ENCODE assay signal across 22 cellular contexts in genomic region chr15:68501616-68502015, GRCh38.
DNase-seq lines count a peak whose midpoint lies in the region; ATAC-seq, FAIRE-seq and TF ChIP-seq lines count a peak whose summit lies in the region.
"Had no signal": no experiment of that assay in that cellular context is flagged by ENCODE, and none has a peak within 500 bp of the region (broad histone marks: within the 10 kb centered on the region; RNA-seq: fewer than 3 reads in every experiment).

No MANE protein-coding gene starts in this region.

- WGBS in A549 (ENCODE audit: missing lambda C conversion rate) = 75% methylated on average over 2 of the region's 2 CpGs

- no peak for TF ChIP-seq CTCF in A549 (IDR thresholded peaks at IDR 0.05)
- no peak for TF ChIP-seq CTCF in chondrocyte (IDR thresholded peaks at IDR 0.05)
- TF ChIP-seq CTCF in neural crest cell (conservative IDR thresholded peaks at IDR 0.05) = no peak
- TF ChIP-seq CTCF in uterus (IDR thresholded peaks at IDR 0.05) = no peak

- H3K9me3 Mint-ChIP-seq in chondrocyte (ENCODE audit: low read depth) = no peaks in the 10 kb centered on the region
- no peaks in the 10 kb centered on the region for H3K9me3 Mint-ChIP-seq in neural crest cell
- no peaks in the 10 kb centered on the region for H3K9me3 Mint-ChIP-seq in activated naive CD8-positive, alpha-beta T cell treated with anti-CD3 and anti-CD28 coated beads for 36 hours
- H3K9me3 Mint-ChIP-seq: CD8-positive, alpha-beta T cell had no signal

- no peaks in the 10 kb centered on the region for H3K27me3 Mint-ChIP-seq in chondrocyte (ENCODE audit: low read depth)
- no peaks in the 10 kb centered on the region for H3K27me3 Mint-ChIP-seq in neural crest cell (ENCODE audit: low read depth)
- H3K27me3 Mint-ChIP-seq in activated naive CD8-positive, alpha-beta T cell treated with anti-CD3 and anti-CD28 coated beads for 36 hours = no peaks in the 10 kb centered on the region

- H3K4me2 ChIP-seq in A549 = no peak overlapping the region
- H3K4me2 ChIP-seq: BLaER1 treated with 17β-estradiol and CSF1 and Interleukin-3, amounts not matched to agents 10 nM and 100 nM had no signal

- no peaks in the 10 kb centered on the region for H3K9me3 ChIP-seq in A549
- no peaks in the 10 kb centered on the region for H3K9me3 ChIP-seq in uterus
- H3K9me3 ChIP-seq: BLaER1 treated with 17β-estradiol and CSF1 and Interleukin-3, amounts not matched to agents 10 nM and 100 nM had no signal

- H3K4me1 ChIP-seq in A549 (peaks cover 29% of the 10 kb centered on the region), uterus (peaks cover 0 to 4% of the 10 kb centered on the region in 2 donors)

- DNase-seq in A549 (ENCODE audit: low read depth in 1 of 2, low spot score in 1 of 2) (no peak), chondrocyte (ENCODE audit: low spot score) (no peak), neural crest cell (ENCODE audit: low read depth, low spot score) (no peak), uterus (no peak), DMS 273 (lab: John Stamatoyannopoulos, UW; ENCODE audit: unreplicated experiment) (no peak), NCI-H2171 (lab: John Stamatoyannopoulos, UW) (no peak)
- DNase-seq in activated naive CD8-positive, alpha-beta T cell treated with anti-CD3 and anti-CD28 coated beads for 36 hours = no peak
- DNase-seq: 8988T; Calu3; CD8-positive, alpha-beta T cell; DMS 273 treated with DMSO at 0.1 percent for 48 hours; DMS53; DND-41; EL; HCEC 1CT had no signal

- peak overlapping the region; percentile 37 for H3K27ac Mint-ChIP-seq in chondrocyte (ENCODE audit: unreplicated experiment)
- H3K27ac Mint-ChIP-seq in neural crest cell (ENCODE audit: unreplicated experiment) = peak overlapping the region; percentile 64
- no peak overlapping the region for H3K27ac Mint-ChIP-seq in activated naive CD8-positive, alpha-beta T cell treated with anti-CD3 and anti-CD28 coated beads for 36 hours
- H3K27ac Mint-ChIP-seq: B cell; CD8-positive, alpha-beta T cell had no signal

- H3K4me1 Mint-ChIP-seq in chondrocyte (ENCODE audit: low read depth) = peaks cover 80% of the 10 kb centered on the region
- H3K4me1 Mint-ChIP-seq in neural crest cell = peaks cover 7% of the 10 kb centered on the region
- peaks cover 4% of the 10 kb centered on the region for H3K4me1 Mint-ChIP-seq in activated naive CD8-positive, alpha-beta T cell treated with anti-CD3 and anti-CD28 coated beads for 36 hours
- H3K4me1 Mint-ChIP-seq: B cell had no signal

- H3K36me3 Mint-ChIP-seq in chondrocyte (ENCODE audit: low read depth) = no peaks in the 10 kb centered on the region
- no peaks in the 10 kb centered on the region for H3K36me3 Mint-ChIP-seq in neural crest cell (ENCODE audit: low read depth)
- H3K36me3 Mint-ChIP-seq in activated naive CD8-positive, alpha-beta T cell treated with anti-CD3 and anti-CD28 coated beads for 36 hours = no peaks in the 10 kb centered on the region
- H3K36me3 Mint-ChIP-seq: CD8-positive, alpha-beta T cell had no signal

- H3K36me3 ChIP-seq in uterus = no peaks in the 10 kb centered on the region
- H3K36me3 ChIP-seq: BLaER1 treated with 17β-estradiol and CSF1 and Interleukin-3, amounts not matched to agents 10 nM and 100 nM had no signal

- TF ChIP-seq POLR2A in A549 (IDR thresholded peaks at IDR 0.05; ENCODE audit: low read length) (no peak), uterus (IDR thresholded peaks at IDR 0.05) (no peak)

- TF ChIP-seq EP300 in A549 (IDR thresholded peaks at IDR 0.05) = no peak

- intact Hi-C loops in uterus (cut with DNase I; ENCODE audit: low total_unique reads) = no loop called here

- no peak overlapping the region for H3K4me3 Mint-ChIP-seq in chondrocyte (ENCODE audit: unreplicated experiment)
- no peak overlapping the region for H3K4me3 Mint-ChIP-seq in neural crest cell
- no peak overlapping the region for H3K4me3 Mint-ChIP-seq in activated naive CD8-positive, alpha-beta T cell treated with anti-CD3 and anti-CD28 coated beads for 36 hours
- H3K4me3 Mint-ChIP-seq: B cell; CD8-positive, alpha-beta T cell had no signal

- POLR2A ChIA-PET in A549 (lab: Yijun Ruan, JAX) = no interaction called here

- no peak for TF ChIP-seq RAD21 in A549 (conservative IDR thresholded peaks at IDR 0.05 in 1 of 2, IDR thresholded peaks at IDR 0.05 in 1 of 2)

- no peak for ATAC-seq in A549
- ATAC-seq: CD8-positive, alpha-beta T cell had no signal

- CTCF ChIA-PET in A549 (lab: Yijun Ruan, JAX) = interaction anchor here (1.2 to 1.8 kb wide), 3 partner anchors 182 to 195 kb away, joined by 3 to 4 read pairs (median 3); no protein-coding TSS in a partner anchor

- no peak overlapping the region for H3K4me3 ChIP-seq in A549
- no peak overlapping the region for H3K4me3 ChIP-seq in uterus
- H3K4me3 ChIP-seq: BLaER1 treated with 17β-estradiol and CSF1 and Interleukin-3, amounts not matched to agents 10 nM and 100 nM; GM23248 had no signal

- H3K27me3 ChIP-seq in uterus = no peaks in the 10 kb centered on the region
- H3K27me3 ChIP-seq: BLaER1 treated with 17β-estradiol and CSF1 and Interleukin-3, amounts not matched to agents 10 nM and 100 nM had no signal

- FAIRE-seq in A549 (lab: Jason Lieb, UNC) = no peak
- FAIRE-seq: G401.6, GM12891, GM19239, H54 had no signal

- H3K27ac ChIP-seq in A549 (peak overlapping the region; percentile 68 to 74; a peak in 4 of 6 replicates), uterus (peak overlapping the region; percentile 62 to 79)
- H3K27ac ChIP-seq: BLaER1 treated with 17β-estradiol and CSF1 and Interleukin-3, amounts not matched to agents 10 nM and 100 nM; GM23248 had no signal

TF ChIP-seq in A549, 52 proteins besides CTCF, POLR2A, EP300 and RAD21:
- TF ChIP-seq ZFP36 (IDR thresholded peaks at IDR 0.05; ENCODE audit: borderline replicate concordance, partially characterized antibody) (peak; percentile 57), RARB (CRISPR knock-in tag; IDR thresholded peaks at IDR 0.05) (no peak)
TF ChIP-seq in A549: peak in this region for 1.
